In the genomic region with DNA sequence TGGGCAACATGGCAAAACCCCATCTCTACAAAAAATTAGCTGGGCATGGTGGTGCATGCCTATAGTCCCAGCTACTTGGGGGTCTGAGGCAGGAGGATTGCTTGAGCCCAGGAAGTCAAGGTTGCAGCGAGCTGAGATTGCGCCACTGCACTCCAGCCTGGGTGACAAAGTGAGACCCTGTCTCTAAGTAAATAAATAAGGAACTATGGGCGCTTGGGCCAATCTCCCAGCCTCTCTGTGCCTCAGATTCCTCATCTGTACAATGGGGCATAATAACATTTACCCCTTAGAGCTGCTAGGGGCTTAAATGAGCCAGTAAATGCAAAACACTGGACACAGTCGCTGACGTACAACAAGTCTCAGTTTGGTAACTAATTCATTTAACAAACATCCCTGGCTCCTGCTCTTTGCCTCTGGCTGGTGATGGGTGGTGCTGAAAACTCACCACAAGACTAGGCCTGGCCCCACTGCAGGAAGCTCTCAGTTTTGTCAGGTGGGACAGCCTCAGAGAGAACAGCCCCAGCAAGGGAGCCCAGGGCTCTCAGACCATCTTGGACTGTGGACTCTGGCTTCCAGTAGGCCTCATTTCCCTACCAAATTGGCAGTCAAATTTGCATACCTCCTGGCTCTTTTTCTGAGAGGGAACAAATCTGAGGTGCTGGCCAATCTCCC, we compare ENCODE assay signal across 1 cellular context.
A peak's percentile ranks its signal among the peaks of the same experiment; 100 is the strongest.
TF ChIP-seq lines count a peak whose summit lies in the region.

No MANE protein-coding gene starts in this region.

TF ChIP-seq in HepG2, 621 proteins besides CTCF, POLR2A, EP300 and RAD21 (continued from another document and continues in another):
- TF ChIP-seq, protein P1, sequence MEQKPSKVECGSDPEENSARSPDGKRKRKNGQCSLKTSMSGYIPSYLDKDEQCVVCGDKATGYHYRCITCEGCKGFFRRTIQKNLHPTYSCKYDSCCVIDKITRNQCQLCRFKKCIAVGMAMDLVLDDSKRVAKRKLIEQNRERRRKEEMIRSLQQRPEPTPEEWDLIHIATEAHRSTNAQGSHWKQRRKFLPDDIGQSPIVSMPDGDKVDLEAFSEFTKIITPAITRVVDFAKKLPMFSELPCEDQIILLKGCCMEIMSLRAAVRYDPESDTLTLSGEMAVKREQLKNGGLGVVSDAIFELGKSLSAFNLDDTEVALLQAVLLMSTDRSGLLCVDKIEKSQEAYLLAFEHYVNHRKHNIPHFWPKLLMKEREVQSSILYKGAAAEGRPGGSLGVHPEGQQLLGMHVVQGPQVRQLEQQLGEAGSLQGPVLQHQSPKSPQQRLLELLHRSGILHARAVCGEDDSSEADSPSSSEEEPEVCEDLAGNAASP (CRISPR knock-in tag; IDR thresholded peaks at IDR 0.05; ENCODE audit: borderline replicate concordance): no peak
- TF ChIP-seq EZH2 (conservative IDR thresholded peaks at IDR 0.05; ENCODE audit: low read depth, low read length) (no peak), CEBPB (IDR thresholded peaks at IDR 0.05; ENCODE audit: borderline replicate concordance, low read depth, low read length) (peak; percentile 32; the same call in 1 of the 2 replicates), TEAD3 (CRISPR knock-in tag; optimal IDR thresholded peaks at IDR 0.05; ENCODE audit: borderline replicate concordance) (no peak), GFI1 (CRISPR knock-in tag; IDR thresholded peaks at IDR 0.05; ENCODE audit: borderline replicate concordance) (no peak; the same call in 1 of the 2 replicates), FOXA1 (IDR thresholded peaks at IDR 0.05) (no peak), FOXA1 (CRISPR knock-in tag; IDR thresholded peaks at IDR 0.05) (peak; percentile 39; the same call in 1 of the 2 replicates), HES4 (CRISPR knock-in tag; IDR thresholded peaks at IDR 0.05; ENCODE audit: borderline replicate concordance) (no peak), ZNF230 (CRISPR knock-in tag; IDR thresholded peaks at IDR 0.05) (no peak), ZNF292 (CRISPR knock-in tag; IDR thresholded peaks at IDR 0.05; ENCODE audit: borderline replicate concordance, low read depth) (no peak), THAP11 (CRISPR knock-in tag; IDR thresholded peaks at IDR 0.05) (0 out of 2 replicates have a peak, but pooled peaks have one; percentile 12), ZMYM2 (CRISPR knock-in tag; IDR thresholded peaks at IDR 0.05) (peak; percentile 67; the same call in 1 of the 2 replicates)
- TF ChIP-seq, protein P2, sequence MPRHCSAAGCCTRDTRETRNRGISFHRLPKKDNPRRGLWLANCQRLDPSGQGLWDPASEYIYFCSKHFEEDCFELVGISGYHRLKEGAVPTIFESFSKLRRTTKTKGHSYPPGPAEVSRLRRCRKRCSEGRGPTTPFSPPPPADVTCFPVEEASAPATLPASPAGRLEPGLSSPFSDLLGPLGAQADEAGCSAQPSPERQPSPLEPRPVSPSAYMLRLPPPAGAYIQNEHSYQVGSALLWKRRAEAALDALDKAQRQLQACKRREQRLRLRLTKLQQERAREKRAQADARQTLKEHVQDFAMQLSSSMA (CRISPR knock-in tag; IDR thresholded peaks at IDR 0.05): 0 out of 2 replicates have a peak, but pooled peaks have one; percentile 37
- TF ChIP-seq, protein P3, sequence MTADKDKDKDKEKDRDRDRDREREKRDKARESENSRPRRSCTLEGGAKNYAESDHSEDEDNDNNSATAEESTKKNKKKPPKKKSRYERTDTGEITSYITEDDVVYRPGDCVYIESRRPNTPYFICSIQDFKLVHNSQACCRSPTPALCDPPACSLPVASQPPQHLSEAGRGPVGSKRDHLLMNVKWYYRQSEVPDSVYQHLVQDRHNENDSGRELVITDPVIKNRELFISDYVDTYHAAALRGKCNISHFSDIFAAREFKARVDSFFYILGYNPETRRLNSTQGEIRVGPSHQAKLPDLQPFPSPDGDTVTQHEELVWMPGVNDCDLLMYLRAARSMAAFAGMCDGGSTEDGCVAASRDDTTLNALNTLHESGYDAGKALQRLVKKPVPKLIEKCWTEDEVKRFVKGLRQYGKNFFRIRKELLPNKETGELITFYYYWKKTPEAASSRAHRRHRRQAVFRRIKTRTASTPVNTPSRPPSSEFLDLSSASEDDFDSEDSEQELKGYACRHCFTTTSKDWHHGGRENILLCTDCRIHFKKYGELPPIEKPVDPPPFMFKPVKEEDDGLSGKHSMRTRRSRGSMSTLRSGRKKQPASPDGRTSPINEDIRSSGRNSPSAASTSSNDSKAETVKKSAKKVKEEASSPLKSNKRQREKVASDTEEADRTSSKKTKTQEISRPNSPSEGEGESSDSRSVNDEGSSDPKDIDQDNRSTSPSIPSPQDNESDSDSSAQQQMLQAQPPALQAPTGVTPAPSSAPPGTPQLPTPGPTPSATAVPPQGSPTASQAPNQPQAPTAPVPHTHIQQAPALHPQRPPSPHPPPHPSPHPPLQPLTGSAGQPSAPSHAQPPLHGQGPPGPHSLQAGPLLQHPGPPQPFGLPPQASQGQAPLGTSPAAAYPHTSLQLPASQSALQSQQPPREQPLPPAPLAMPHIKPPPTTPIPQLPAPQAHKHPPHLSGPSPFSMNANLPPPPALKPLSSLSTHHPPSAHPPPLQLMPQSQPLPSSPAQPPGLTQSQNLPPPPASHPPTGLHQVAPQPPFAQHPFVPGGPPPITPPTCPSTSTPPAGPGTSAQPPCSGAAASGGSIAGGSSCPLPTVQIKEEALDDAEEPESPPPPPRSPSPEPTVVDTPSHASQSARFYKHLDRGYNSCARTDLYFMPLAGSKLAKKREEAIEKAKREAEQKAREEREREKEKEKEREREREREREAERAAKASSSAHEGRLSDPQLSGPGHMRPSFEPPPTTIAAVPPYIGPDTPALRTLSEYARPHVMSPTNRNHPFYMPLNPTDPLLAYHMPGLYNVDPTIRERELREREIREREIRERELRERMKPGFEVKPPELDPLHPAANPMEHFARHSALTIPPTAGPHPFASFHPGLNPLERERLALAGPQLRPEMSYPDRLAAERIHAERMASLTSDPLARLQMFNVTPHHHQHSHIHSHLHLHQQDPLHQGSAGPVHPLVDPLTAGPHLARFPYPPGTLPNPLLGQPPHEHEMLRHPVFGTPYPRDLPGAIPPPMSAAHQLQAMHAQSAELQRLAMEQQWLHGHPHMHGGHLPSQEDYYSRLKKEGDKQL (CRISPR knock-in tag; IDR thresholded peaks at IDR 0.05; ENCODE audit: low read depth): no peak
- TF ChIP-seq, protein P4, sequence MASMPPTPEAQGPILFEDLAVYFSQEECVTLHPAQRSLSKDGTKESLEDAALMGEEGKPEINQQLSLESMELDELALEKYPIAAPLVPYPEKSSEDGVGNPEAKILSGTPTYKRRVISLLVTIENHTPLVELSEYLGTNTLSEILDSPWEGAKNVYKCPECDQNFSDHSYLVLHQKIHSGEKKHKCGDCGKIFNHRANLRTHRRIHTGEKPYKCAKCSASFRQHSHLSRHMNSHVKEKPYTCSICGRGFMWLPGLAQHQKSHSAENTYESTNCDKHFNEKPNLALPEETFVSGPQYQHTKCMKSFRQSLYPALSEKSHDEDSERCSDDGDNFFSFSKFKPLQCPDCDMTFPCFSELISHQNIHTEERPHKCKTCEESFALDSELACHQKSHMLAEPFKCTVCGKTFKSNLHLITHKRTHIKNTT (CRISPR knock-in tag; IDR thresholded peaks at IDR 0.05): no peak
- TF ChIP-seq, protein P5, sequence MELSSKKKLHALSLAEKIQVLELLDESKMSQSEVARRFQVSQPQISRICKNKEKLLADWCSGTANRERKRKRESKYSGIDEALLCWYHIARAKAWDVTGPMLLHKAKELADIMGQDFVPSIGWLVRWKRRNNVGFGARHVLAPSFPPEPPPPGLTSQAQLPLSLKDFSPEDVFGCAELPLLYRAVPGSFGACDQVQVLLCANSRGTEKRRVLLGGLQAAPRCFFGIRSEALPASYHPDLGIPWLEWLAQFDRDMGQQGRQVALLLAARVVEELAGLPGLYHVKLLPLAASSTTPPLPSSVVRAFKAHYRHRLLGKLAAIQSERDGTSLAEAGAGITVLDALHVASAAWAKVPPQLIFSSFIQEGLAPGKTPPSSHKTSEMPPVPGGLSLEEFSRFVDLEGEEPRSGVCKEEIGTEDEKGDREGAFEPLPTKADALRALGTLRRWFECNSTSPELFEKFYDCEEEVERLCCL (CRISPR knock-in tag; IDR thresholded peaks at IDR 0.05; ENCODE audit: borderline replicate concordance): no peak
- TF ChIP-seq, protein P6, sequence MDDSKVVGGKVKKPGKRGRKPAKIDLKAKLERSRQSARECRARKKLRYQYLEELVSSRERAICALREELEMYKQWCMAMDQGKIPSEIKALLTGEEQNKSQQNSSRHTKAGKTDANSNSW (CRISPR knock-in tag; IDR thresholded peaks at IDR 0.05; ENCODE audit: borderline replicate concordance): no peak
- TF ChIP-seq, protein P7, sequence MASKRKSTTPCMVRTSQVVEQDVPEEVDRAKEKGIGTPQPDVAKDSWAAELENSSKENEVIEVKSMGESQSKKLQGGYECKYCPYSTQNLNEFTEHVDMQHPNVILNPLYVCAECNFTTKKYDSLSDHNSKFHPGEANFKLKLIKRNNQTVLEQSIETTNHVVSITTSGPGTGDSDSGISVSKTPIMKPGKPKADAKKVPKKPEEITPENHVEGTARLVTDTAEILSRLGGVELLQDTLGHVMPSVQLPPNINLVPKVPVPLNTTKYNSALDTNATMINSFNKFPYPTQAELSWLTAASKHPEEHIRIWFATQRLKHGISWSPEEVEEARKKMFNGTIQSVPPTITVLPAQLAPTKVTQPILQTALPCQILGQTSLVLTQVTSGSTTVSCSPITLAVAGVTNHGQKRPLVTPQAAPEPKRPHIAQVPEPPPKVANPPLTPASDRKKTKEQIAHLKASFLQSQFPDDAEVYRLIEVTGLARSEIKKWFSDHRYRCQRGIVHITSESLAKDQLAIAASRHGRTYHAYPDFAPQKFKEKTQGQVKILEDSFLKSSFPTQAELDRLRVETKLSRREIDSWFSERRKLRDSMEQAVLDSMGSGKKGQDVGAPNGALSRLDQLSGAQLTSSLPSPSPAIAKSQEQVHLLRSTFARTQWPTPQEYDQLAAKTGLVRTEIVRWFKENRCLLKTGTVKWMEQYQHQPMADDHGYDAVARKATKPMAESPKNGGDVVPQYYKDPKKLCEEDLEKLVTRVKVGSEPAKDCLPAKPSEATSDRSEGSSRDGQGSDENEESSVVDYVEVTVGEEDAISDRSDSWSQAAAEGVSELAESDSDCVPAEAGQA (IDR thresholded peaks at IDR 0.05; ENCODE audit: low read depth): no peak
- TF ChIP-seq, protein P7 (CRISPR knock-in tag; IDR thresholded peaks at IDR 0.05; ENCODE audit: borderline replicate concordance): no peak
- TF ChIP-seq, protein P8, sequence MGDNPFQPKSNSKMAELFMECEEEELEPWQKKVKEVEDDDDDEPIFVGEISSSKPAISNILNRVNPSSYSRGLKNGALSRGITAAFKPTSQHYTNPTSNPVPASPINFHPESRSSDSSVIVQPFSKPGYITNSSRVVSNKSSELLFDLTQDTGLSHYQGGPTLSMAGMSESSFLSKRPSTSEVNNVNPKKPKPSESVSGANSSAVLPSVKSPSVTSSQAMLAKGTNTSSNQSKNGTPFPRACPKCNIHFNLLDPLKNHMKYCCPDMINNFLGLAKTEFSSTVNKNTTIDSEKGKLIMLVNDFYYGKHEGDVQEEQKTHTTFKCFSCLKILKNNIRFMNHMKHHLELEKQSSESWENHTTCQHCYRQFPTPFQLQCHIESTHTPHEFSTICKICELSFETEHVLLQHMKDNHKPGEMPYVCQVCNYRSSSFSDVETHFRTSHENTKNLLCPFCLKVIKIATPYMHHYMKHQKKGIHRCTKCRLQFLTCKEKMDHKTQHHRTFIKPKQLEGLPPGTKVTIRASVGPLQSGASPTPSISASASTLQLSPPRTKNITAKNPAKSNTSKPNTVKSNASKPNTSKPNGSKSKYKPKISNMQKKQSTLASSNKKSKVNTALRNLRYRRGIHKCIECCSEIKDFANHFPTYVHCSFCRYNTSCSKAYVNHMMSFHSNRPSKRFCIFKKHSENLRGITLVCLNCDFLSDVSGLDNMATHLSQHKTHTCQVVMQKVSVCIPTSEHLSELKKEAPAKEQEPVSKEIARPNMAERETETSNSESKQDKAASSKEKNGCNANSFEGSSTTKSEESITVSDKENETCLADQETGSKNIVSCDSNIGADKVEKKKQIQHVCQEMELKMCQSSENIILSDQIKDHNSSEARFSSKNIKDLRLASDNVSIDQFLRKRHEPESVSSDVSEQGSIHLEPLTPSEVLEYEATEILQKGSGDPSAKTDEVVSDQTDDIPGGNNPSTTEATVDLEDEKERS (CRISPR knock-in tag; IDR thresholded peaks at IDR 0.05): 0 out of 2 replicates have a peak, but pooled peaks have one; percentile 39
- TF ChIP-seq, protein P9, sequence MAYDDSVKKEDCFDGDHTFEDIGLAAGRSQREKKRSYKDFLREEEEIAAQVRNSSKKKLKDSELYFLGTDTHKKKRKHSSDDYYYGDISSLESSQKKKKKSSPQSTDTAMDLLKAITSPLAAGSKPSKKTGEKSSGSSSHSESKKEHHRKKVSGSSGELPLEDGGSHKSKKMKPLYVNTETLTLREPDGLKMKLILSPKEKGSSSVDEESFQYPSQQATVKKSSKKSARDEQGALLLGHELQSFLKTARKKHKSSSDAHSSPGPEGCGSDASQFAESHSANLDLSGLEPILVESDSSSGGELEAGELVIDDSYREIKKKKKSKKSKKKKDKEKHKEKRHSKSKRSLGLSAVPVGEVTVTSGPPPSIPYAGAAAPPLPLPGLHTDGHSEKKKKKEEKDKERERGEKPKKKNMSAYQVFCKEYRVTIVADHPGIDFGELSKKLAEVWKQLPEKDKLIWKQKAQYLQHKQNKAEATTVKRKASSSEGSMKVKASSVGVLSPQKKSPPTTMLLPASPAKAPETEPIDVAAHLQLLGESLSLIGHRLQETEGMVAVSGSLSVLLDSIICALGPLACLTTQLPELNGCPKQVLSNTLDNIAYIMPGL (CRISPR knock-in tag; IDR thresholded peaks at IDR 0.05; ENCODE audit: borderline replicate concordance in 1 of 2, low read depth in 1 of 2): no peak
